8 cellular contexts compared by ENCODE assay signal in the genomic region with DNA sequence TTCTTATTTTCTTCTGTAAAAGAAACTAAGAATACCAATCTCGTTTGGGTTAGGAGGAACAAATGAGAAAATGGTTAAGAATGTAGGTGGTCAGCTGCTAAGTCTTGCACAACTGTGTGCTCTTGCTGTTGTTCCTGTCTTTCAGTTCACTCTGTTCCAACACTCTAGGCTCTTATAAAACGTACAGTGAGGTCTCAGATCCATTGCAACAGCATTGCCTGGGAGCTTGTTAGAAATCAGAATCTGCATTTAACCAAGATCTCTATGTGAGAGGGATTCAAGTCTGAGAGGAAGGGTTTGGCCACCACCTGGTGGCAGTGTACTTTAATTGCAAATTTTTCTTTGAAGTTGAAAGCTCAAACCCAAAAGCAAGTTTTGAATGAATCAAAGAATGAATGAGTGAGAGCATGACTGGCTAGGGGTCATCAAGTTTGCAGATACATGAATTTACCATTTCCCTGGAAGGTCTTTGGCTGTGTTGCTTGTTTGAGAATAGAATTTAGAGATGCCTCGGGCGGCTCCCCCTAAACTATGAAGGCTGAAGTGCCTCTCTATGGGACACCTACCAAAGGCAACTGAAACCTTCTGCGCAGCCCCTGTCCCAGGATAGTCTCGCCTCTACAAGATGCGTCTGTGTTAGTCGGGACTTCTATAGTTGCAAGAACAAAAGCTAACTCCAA. TPM values are rescaled to one million over a fixed set of nuclear protein-coding genes. Genes with fewer than 3 reads are reported as not detected.
DNase-seq lines count a peak whose midpoint lies in the region; ATAC-seq and TF ChIP-seq lines count a peak whose summit lies in the region.

No MANE protein-coding gene starts in this region.

- H3K4me3 Mint-ChIP-seq in natural killer cell = no peak overlapping the region
- H3K4me3 Mint-ChIP-seq in natural killer cell treated with Interleukin-12 subunit alpha and Interleukin-12 subunit beta and Interleukin-15 and Interleukin-18, amount 100 ng/mL, for 72 hours = no peak overlapping the region

- H3K27me3 Mint-ChIP-seq in natural killer cell (ENCODE audit: low read depth in 2 of 2) = peaks cover 15 to 25% of the 10 kb centered on the region in 2 donors
- peaks cover 19% of the 10 kb centered on the region in 2 donors for H3K27me3 Mint-ChIP-seq in natural killer cell treated with Interleukin-12 subunit alpha and Interleukin-12 subunit beta and Interleukin-15 and Interleukin-18, amount 100 ng/mL, for 72 hours

- ATAC-seq in natural killer cell (peak; percentile 54 to 64 (median 58)), esophagus mucosa (peak; percentile 37), HG03565 (IDR thresholded peaks at IDR 0.05; ENCODE audit: unreplicated experiment) (no peak), HG03520 (IDR thresholded peaks at IDR 0.05; ENCODE audit: unreplicated experiment) (no peak)
- no peak for ATAC-seq in natural killer cell treated with Interleukin-12 subunit alpha and Interleukin-12 subunit beta and Interleukin-15 and Interleukin-18, amount 100 ng/mL, for 72 hours

- H3K4me1 Mint-ChIP-seq in natural killer cell = peaks cover 5 to 7% of the 10 kb centered on the region in 2 donors
- H3K4me1 Mint-ChIP-seq in natural killer cell treated with Interleukin-12 subunit alpha and Interleukin-12 subunit beta and Interleukin-15 and Interleukin-18, amount 100 ng/mL, for 72 hours (ENCODE audit: low read depth in 2 of 2) = peaks cover 0 to 8% of the 10 kb centered on the region in 2 donors

- intact Hi-C loops in natural killer cell (cut with micrococcal nuclease) = loop anchor here (1.0 kb wide), 2 partner anchors 128 to 298 kb away; no protein-coding TSS in a partner anchor

- no peaks in the 10 kb centered on the region for H3K36me3 Mint-ChIP-seq in natural killer cell
- H3K36me3 Mint-ChIP-seq in natural killer cell treated with Interleukin-12 subunit alpha and Interleukin-12 subunit beta and Interleukin-15 and Interleukin-18, amount 100 ng/mL, for 72 hours = no peaks in the 10 kb centered on the region

- no peaks in the 10 kb centered on the region for H3K9me3 Mint-ChIP-seq in natural killer cell
- H3K9me3 Mint-ChIP-seq in natural killer cell treated with Interleukin-12 subunit alpha and Interleukin-12 subunit beta and Interleukin-15 and Interleukin-18, amount 100 ng/mL, for 72 hours = no peaks in the 10 kb centered on the region

- no peak for DNase-seq in natural killer cell
- DNase-seq in natural killer cell treated with Interleukin-12 subunit alpha and Interleukin-12 subunit beta and Interleukin-15 and Interleukin-18, amount 100 ng/mL, for 72 hours (ENCODE audit: low spot score) = no peak
- DNase-seq in NCI-H146 (lab: John Stamatoyannopoulos, UW) = peak; percentile 31
- DNase-seq in activated CD4-positive, alpha-beta T cell treated with anti-CD3 and anti-CD28 coated beads for 4 hours = peak; percentile 19 to 28
- peak; percentile 48 for DNase-seq in mucosa of gallbladder (ENCODE audit: low spot score)

- TF ChIP-seq CTCF in natural killer cell (IDR thresholded peaks at IDR 0.05) = peak; percentile 54

- H3K27ac Mint-ChIP-seq in natural killer cell = no peak overlapping the region
- no peak overlapping the region for H3K27ac Mint-ChIP-seq in natural killer cell treated with Interleukin-12 subunit alpha and Interleukin-12 subunit beta and Interleukin-15 and Interleukin-18, amount 100 ng/mL, for 72 hours

RNA-seq across cellular contexts. Expression of gene ALOX15B, which starts 2.5 kb away (rescaled TPM):
- total RNA-seq in natural killer cell = not detected
- not detected for total RNA-seq in natural killer cell treated with Interleukin-12 subunit alpha and Interleukin-12 subunit beta and Interleukin-15 and Interleukin-18, amount 100 ng/mL, for 72 hours
- 121 TPM for total RNA-seq in esophagus mucosa
- 14.0 TPM for total RNA-seq in mucosa of gallbladder

RNA-seq across cellular contexts. Expression of gene GUCY2D, which starts 39.0 kb away (rescaled TPM):
- total RNA-seq in natural killer cell (not detected), esophagus mucosa (3.5 TPM), mucosa of gallbladder (0.63 TPM)
- total RNA-seq in natural killer cell treated with Interleukin-12 subunit alpha and Interleukin-12 subunit beta and Interleukin-15 and Interleukin-18, amount 100 ng/mL, for 72 hours = not detected

RNA-seq across cellular contexts. Expression of gene ALOX12B, which starts 46.1 kb away (rescaled TPM):
- total RNA-seq in natural killer cell (under 1 TPM; 0.29 to 0.58 (median 0.56) TPM), esophagus mucosa (15.0 TPM), mucosa of gallbladder (0.43 TPM)
- under 1 TPM in 1 of 2 donors, not detected in 1; 0.62 TPM for total RNA-seq in natural killer cell treated with Interleukin-12 subunit alpha and Interleukin-12 subunit beta and Interleukin-15 and Interleukin-18, amount 100 ng/mL, for 72 hours

Comparison
In these comparisons a context has a peak if more than half of its experiments do, and no peak if none do; other contexts are left out.
1. ATAC-seq: peak in natural killer cell (3 of 3) and esophagus mucosa (single experiment); none in natural killer cell treated with Interleukin-12 subunit alpha and Interleukin-12 subunit beta and Interleukin-15 and Interleukin-18, amount 100 ng/mL, for 72 hours (0 of 2), HG03565 (single experiment) and HG03520 (single experiment).
2. DNase-seq: peak in NCI-H146 (single experiment), activated CD4-positive, alpha-beta T cell treated with anti-CD3 and anti-CD28 coated beads for 4 hours (2 of 2) and mucosa of gallbladder (single experiment); none in natural killer cell (single experiment) and natural killer cell treated with Interleukin-12 subunit alpha and Interleukin-12 subunit beta and Interleukin-15 and Interleukin-18, amount 100 ng/mL, for 72 hours (single experiment).
3. RNA of gene ALOX15B, which starts 2.5 kb away (total RNA-seq): 121 TPM in esophagus mucosa (single experiment) and 14.0 TPM in mucosa of gallbladder (single experiment); not detected in natural killer cell and not detected in natural killer cell treated with Interleukin-12 subunit alpha and Interleukin-12 subunit beta and Interleukin-15 and Interleukin-18, amount 100 ng/mL, for 72 hours; every median in the first group is over 10 times any median in the second.